In the genomic region with DNA sequence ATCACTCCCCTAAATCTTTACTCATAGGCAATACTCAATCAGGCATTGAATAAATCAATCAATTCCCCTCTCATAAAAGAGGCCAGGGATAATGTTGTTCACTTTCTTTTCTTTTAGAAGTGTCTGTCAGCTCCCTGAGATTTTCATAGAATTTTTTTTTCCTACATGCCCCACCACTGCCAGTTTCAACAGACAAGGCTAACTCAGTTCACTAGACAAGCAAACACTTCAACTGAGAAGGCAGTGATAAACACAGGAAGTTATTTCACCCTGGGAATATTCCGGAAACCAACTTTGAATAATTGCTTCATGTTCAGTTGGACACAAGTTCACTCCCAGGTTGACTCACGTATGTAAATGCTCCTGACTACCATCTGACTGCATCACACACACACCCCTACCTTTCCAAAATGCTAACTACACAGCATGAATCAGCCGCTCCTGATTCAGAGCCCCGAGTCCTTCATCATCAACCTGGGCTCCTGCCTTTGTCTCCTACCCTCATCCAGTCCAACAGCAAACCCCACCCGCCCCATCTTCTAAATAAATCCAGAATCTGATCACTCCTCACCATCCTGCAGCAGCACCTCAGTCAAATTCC, we compare ENCODE assay signal across 7 cellular contexts.
DNase-seq lines count a peak whose midpoint lies in the region; ATAC-seq and TF ChIP-seq lines count a peak whose summit lies in the region.

No MANE protein-coding gene starts in this region.

- peak overlapping the region; percentile 49 for H3K4me3 Mint-ChIP-seq in activated T-helper 17 cell treated with anti-CD3 and anti-CD28 coated beads, Interleukin-2, amount 50 U/mL, for 72 hours
- H3K4me3 Mint-ChIP-seq in type B pancreatic cell, result no peak overlapping the region

- H3K27ac Mint-ChIP-seq in activated T-helper 17 cell treated with anti-CD3 and anti-CD28 coated beads, Interleukin-2, amount 50 U/mL, for 72 hours, result peak overlapping the region; percentile 74
- peak overlapping the region; percentile 63 for H3K27ac Mint-ChIP-seq in type B pancreatic cell

- no peaks in the 10 kb centered on the region for H3K27me3 Mint-ChIP-seq in activated T-helper 17 cell treated with anti-CD3 and anti-CD28 coated beads, Interleukin-2, amount 50 U/mL, for 72 hours
- H3K27me3 Mint-ChIP-seq in type B pancreatic cell, result no peaks in the 10 kb centered on the region

- DNase-seq in GM13977 (ENCODE audit: low spot score) (peak; percentile 44), HuH-7 (ENCODE audit: low spot score) (peak; percentile 35), iris pigment epithelial cell (ENCODE audit: low read depth) (peak; percentile 99), type B pancreatic cell (ENCODE audit: extremely low spot score, unreplicated experiment) (no peak), mesenteric fat pad (ENCODE audit: low spot score) (no peak)

- in situ Hi-C loops in GM13977 (cut with MboI; ENCODE audit: low pct_unique_long_range_greater_than_20kb, low sequenced_read_pairs, unreplicated experiment), result no loop called here

- H3K9me3 Mint-ChIP-seq in activated T-helper 17 cell treated with anti-CD3 and anti-CD28 coated beads, Interleukin-2, amount 50 U/mL, for 72 hours, result no peaks in the 10 kb centered on the region
- H3K9me3 Mint-ChIP-seq in type B pancreatic cell, result no peaks in the 10 kb centered on the region

- ATAC-seq in GM21723 (IDR thresholded peaks at IDR 0.05; ENCODE audit: unreplicated experiment), result peak; percentile 68
- peak; percentile 99 for ATAC-seq in activated T-helper 17 cell treated with anti-CD3 and anti-CD28 coated beads, Interleukin-2, amount 50 U/mL, for 72 hours (replicated peaks)

- peaks cover 22% of the 10 kb centered on the region for H3K4me1 Mint-ChIP-seq in activated T-helper 17 cell treated with anti-CD3 and anti-CD28 coated beads, Interleukin-2, amount 50 U/mL, for 72 hours
- peaks cover 24% of the 10 kb centered on the region for H3K4me1 Mint-ChIP-seq in type B pancreatic cell (ENCODE audit: unreplicated experiment)

- no peak for TF ChIP-seq CTCF in GM13977 (IDR thresholded peaks at IDR 0.05; ENCODE audit: extremely low read depth, insufficient read depth, missing control alignments)
- TF ChIP-seq CTCF in type B pancreatic cell (conservative IDR thresholded peaks at IDR 0.05), result no peak

- H3K36me3 Mint-ChIP-seq in activated T-helper 17 cell treated with anti-CD3 and anti-CD28 coated beads, Interleukin-2, amount 50 U/mL, for 72 hours (ENCODE audit: low read depth), result no peaks in the 10 kb centered on the region
- H3K36me3 Mint-ChIP-seq in type B pancreatic cell, result no peaks in the 10 kb centered on the region

Comparison
In these comparisons a context has a peak if more than half of its experiments do, and no peak if none do; other contexts are left out.
1. DNase-seq: peak in GM13977 (single experiment), HuH-7 (single experiment) and iris pigment epithelial cell (single experiment); none in type B pancreatic cell (single experiment) and mesenteric fat pad (single experiment).